Comparison of ENCODE assay signal across 1 cellular context in genomic region chr20:24994470-24995368, GRCh38.
TF ChIP-seq lines count a peak whose summit lies in the region.

No MANE protein-coding gene starts in this region.

TF ChIP-seq in HepG2, 621 proteins besides CTCF, POLR2A, EP300 and RAD21 (continued from another document and continues in another):
- no peak for TF ChIP-seq HMG20A (CRISPR knock-in tag; IDR thresholded peaks at IDR 0.05; ENCODE audit: borderline replicate concordance)
- no peak for TF ChIP-seq SRSF9 (IDR thresholded peaks at IDR 0.05; ENCODE audit: borderline replicate concordance, insufficient read depth, low read depth, low read length, poor library complexity, severe bottlenecking)
- no peak for TF ChIP-seq SKIL (CRISPR knock-in tag; IDR thresholded peaks at IDR 0.05; ENCODE audit: borderline replicate concordance)
- TF ChIP-seq PHF5A (CRISPR knock-in tag; IDR thresholded peaks at IDR 0.05; ENCODE audit: low read depth, unreplicated experiment), result no peak
- no peak for TF ChIP-seq BORCS8-MEF2B (CRISPR knock-in tag; IDR thresholded peaks at IDR 0.05)
- no peak for TF ChIP-seq AKNA (CRISPR knock-in tag; IDR thresholded peaks at IDR 0.05; ENCODE audit: borderline replicate concordance)
- no peak for TF ChIP-seq TOE1 (CRISPR knock-in tag; IDR thresholded peaks at IDR 0.05)
- TF ChIP-seq POLR2G (IDR thresholded peaks at IDR 0.05; ENCODE audit: low read depth, low read length), result no peak
- no peak; the same call in 1 of the 2 replicates for TF ChIP-seq SSRP1 (CRISPR knock-in tag; IDR thresholded peaks at IDR 0.05)
- TF ChIP-seq NKX3-1 (CRISPR knock-in tag; IDR thresholded peaks at IDR 0.05), result no peak
- no peak for TF ChIP-seq MLX (CRISPR knock-in tag; IDR thresholded peaks at IDR 0.05)
- peak; percentile 42; the same call in 1 of the 2 replicates for TF ChIP-seq FOXC1 (CRISPR knock-in tag; IDR thresholded peaks at IDR 0.05; ENCODE audit: borderline replicate concordance)
- no peak for TF ChIP-seq ZFP36L1 (CRISPR knock-in tag; IDR thresholded peaks at IDR 0.05)
- no peak for TF ChIP-seq SKI (IDR thresholded peaks at IDR 0.05; ENCODE audit: partially characterized antibody)
- TF ChIP-seq USF2 (IDR thresholded peaks at IDR 0.05; ENCODE audit: low read depth, low read length), result no peak
- no peak for TF ChIP-seq USF2 (CRISPR knock-in tag; IDR thresholded peaks at IDR 0.05; ENCODE audit: borderline replicate concordance)
- 0 out of 2 replicates have a peak, but pooled peaks have one; percentile 65 for TF ChIP-seq ZNF484 (CRISPR knock-in tag; IDR thresholded peaks at IDR 0.05; ENCODE audit: borderline replicate concordance, low read depth)
- TF ChIP-seq ZNF547 (CRISPR knock-in tag; IDR thresholded peaks at IDR 0.05), result no peak
- no peak for TF ChIP-seq ZNF441 (CRISPR knock-in tag; IDR thresholded peaks at IDR 0.05; ENCODE audit: borderline replicate concordance)
- no peak for TF ChIP-seq ISX (CRISPR knock-in tag; conservative IDR thresholded peaks at IDR 0.05)
- TF ChIP-seq PAWR (CRISPR knock-in tag; IDR thresholded peaks at IDR 0.05; ENCODE audit: borderline replicate concordance), result 0 out of 2 replicates have a peak, but pooled peaks have one; percentile 68
- TF ChIP-seq SP5 (CRISPR knock-in tag; IDR thresholded peaks at IDR 0.05; ENCODE audit: borderline replicate concordance, low read depth), result no peak
- no peak for TF ChIP-seq GLMP (CRISPR knock-in tag; IDR thresholded peaks at IDR 0.05; ENCODE audit: borderline replicate concordance)
- no peak for TF ChIP-seq ATM (IDR thresholded peaks at IDR 0.05; ENCODE audit: borderline replicate concordance)
- TF ChIP-seq GABPA (IDR thresholded peaks at IDR 0.05; ENCODE audit: low read depth, low read length), result no peak
- peak; percentile 25; the same call in 1 of the 2 replicates for TF ChIP-seq GABPA (CRISPR knock-in tag; IDR thresholded peaks at IDR 0.05; ENCODE audit: low read depth)
- no peak for TF ChIP-seq ZNF629 (CRISPR knock-in tag; conservative IDR thresholded peaks at IDR 0.05)
- TF ChIP-seq NR1H2 (CRISPR knock-in tag; IDR thresholded peaks at IDR 0.05; ENCODE audit: borderline replicate concordance, low read depth), result no peak
- peak; percentile 60 for TF ChIP-seq YY1 (IDR thresholded peaks at IDR 0.05; ENCODE audit: insufficient read depth, insufficient replicate concordance, low read depth, low read length)
- no peak for TF ChIP-seq GATA4 (IDR thresholded peaks at IDR 0.05; ENCODE audit: borderline replicate concordance, low read depth)
- TF ChIP-seq MEF2D (CRISPR knock-in tag; IDR thresholded peaks at IDR 0.05), result no peak
- no peak for TF ChIP-seq MTA1 (CRISPR knock-in tag; IDR thresholded peaks at IDR 0.05; ENCODE audit: borderline replicate concordance)
- TF ChIP-seq EZH2 (conservative IDR thresholded peaks at IDR 0.05; ENCODE audit: low read depth, low read length), result no peak; the same call in 1 of the 2 replicates
- TF ChIP-seq ZSCAN9 (CRISPR knock-in tag; IDR thresholded peaks at IDR 0.05; ENCODE audit: borderline replicate concordance), result no peak
- no peak for TF ChIP-seq KLF9 (CRISPR knock-in tag; IDR thresholded peaks at IDR 0.05; ENCODE audit: low read depth)
- no peak for TF ChIP-seq ATRX (CRISPR knock-in tag; IDR thresholded peaks at IDR 0.05; ENCODE audit: borderline replicate concordance)
- no peak for TF ChIP-seq ZNF615 (CRISPR knock-in tag; IDR thresholded peaks at IDR 0.05; ENCODE audit: borderline replicate concordance)
- no peak for TF ChIP-seq MTF1 (CRISPR knock-in tag; IDR thresholded peaks at IDR 0.05)
- TF ChIP-seq HMG20B (CRISPR knock-in tag; conservative IDR thresholded peaks at IDR 0.05), result no peak
- no peak for TF ChIP-seq HHEX (CRISPR knock-in tag; IDR thresholded peaks at IDR 0.05)
- no peak for TF ChIP-seq AHDC1 (CRISPR knock-in tag; IDR thresholded peaks at IDR 0.05; ENCODE audit: borderline replicate concordance)
- TF ChIP-seq DMAP1 (CRISPR knock-in tag; IDR thresholded peaks at IDR 0.05), result no peak; the same call in 1 of the 2 replicates
- TF ChIP-seq ADNP (CRISPR knock-in tag; IDR thresholded peaks at IDR 0.05), result no peak
- TF ChIP-seq ZNF17 (CRISPR knock-in tag; IDR thresholded peaks at IDR 0.05), result no peak
- no peak for TF ChIP-seq ARID2 (CRISPR knock-in tag; IDR thresholded peaks at IDR 0.05; ENCODE audit: borderline replicate concordance)
- TF ChIP-seq SALL2 (CRISPR knock-in tag; IDR thresholded peaks at IDR 0.05), result no peak
- 0 out of 2 replicates have a peak, but pooled peaks have one; percentile 45 for TF ChIP-seq DZIP1 (CRISPR knock-in tag; IDR thresholded peaks at IDR 0.05)
- TF ChIP-seq ZBTB1 (CRISPR knock-in tag; IDR thresholded peaks at IDR 0.05; ENCODE audit: borderline replicate concordance), result no peak
